In genomic region chr10:29470355-29470705, GRCh38 we compare ENCODE assay signal across 8 cellular contexts.
DNase-seq lines count a peak whose midpoint lies in the region; FAIRE-seq and TF ChIP-seq lines count a peak whose summit lies in the region.

No MANE protein-coding gene starts in this region.

- DNase-seq in ELF-1 (ENCODE audit: low read depth, low spot score) = peak; percentile 71
- DNase-seq in endothelial cell of umbilical vein (ENCODE audit: low read depth, low spot score) = no peak
- DNase-seq in ovary = peak in 3 of 5 donors; percentile 39 to 58 (median 45)
- DNase-seq in NCI-H1417 treated with DMSO at 0.1 percent for 48 hours (lab: John Stamatoyannopoulos, UW) = no peak
- no peak for DNase-seq in H54 (ENCODE audit: insufficient read length, low spot score)
- no peak for DNase-seq in superior temporal gyrus (ENCODE audit: extremely low spot score)
- DNase-seq in NCI-H345 treated with DMSO at 0.1 percent for 48 hours (lab: John Stamatoyannopoulos, UW; ENCODE audit: unreplicated experiment) = no peak

- TF ChIP-seq CTCF in Loucy (conservative IDR thresholded peaks at IDR 0.05; ENCODE audit: low read length) (peak; percentile 85), endothelial cell of umbilical vein (IDR thresholded peaks at IDR 0.05; ENCODE audit: extremely low read depth in 1 of 2, insufficient read depth in 1 of 2, low read depth in 1 of 2, low read length in 2 of 2) (peak; percentile 35 to 41), ovary (IDR thresholded peaks at IDR 0.05) (peak in 1 of 3 donors; percentile 38)

- no peak overlapping the region for H3K4me3 ChIP-seq in Loucy (ENCODE audit: low read length, poor library complexity, severe bottlenecking)
- no peak overlapping the region for H3K4me3 ChIP-seq in endothelial cell of umbilical vein (replicated peaks in 1 of 3; ENCODE audit: insufficient read depth in 1 of 3, low read depth in 1 of 3, low read length in 3 of 3)
- H3K4me3 ChIP-seq in ovary = no peak overlapping the region

- H3K27ac ChIP-seq in endothelial cell of umbilical vein (ENCODE audit: insufficient read depth, low read depth, low read length) = no peak overlapping the region
- H3K27ac ChIP-seq in ovary = peak overlapping the region; percentile 28 to 59

- POLR2A ChIA-PET in endothelial cell of umbilical vein (lab: Charles Lee) = no interaction called here

- TF ChIP-seq POLR2A in endothelial cell of umbilical vein (IDR thresholded peaks at IDR 0.05; ENCODE audit: low read depth, low read length) (no peak), ovary (IDR thresholded peaks at IDR 0.05) (no peak), H54 (IDR thresholded peaks at IDR 0.05; ENCODE audit: low read depth, low read length) (no peak)

- H3K36me3 ChIP-seq in Loucy (ENCODE audit: insufficient read depth, low read length) (peaks cover 4% of the 10 kb centered on the region; the same call in 1 of the 2 replicates), endothelial cell of umbilical vein (ENCODE audit: control insufficient read depth in 2 of 2, extremely low read depth in 1 of 2, insufficient read depth in 2 of 2, low read length in 2 of 2) (peaks cover 10 to 32% of the 10 kb centered on the region in 2 experiments), ovary (no peaks in the 10 kb centered on the region)

- no peaks in the 10 kb centered on the region for H3K9me2 ChIP-seq in Loucy (replicated peaks; ENCODE audit: low read depth, low read length)

- H3K4me1 ChIP-seq in Loucy (ENCODE audit: insufficient read depth, low read length, poor library complexity, severe bottlenecking) (peaks cover 17% of the 10 kb centered on the region), endothelial cell of umbilical vein (ENCODE audit: control insufficient read depth, extremely low read depth, insufficient read depth, low read length) (peaks cover 3% of the 10 kb centered on the region), ovary (ENCODE audit: insufficient read depth) (peaks cover 8% of the 10 kb centered on the region)

- H2AFZ ChIP-seq in Loucy (ENCODE audit: low read length) = no peak overlapping the region
- no peak overlapping the region for H2AFZ ChIP-seq in endothelial cell of umbilical vein (ENCODE audit: low read depth, low read length)

- peak overlapping the region; percentile 19 for H3K9ac ChIP-seq in Loucy (ENCODE audit: low read depth, low read length, poor library complexity, severe bottlenecking)
- no peak overlapping the region for H3K9ac ChIP-seq in endothelial cell of umbilical vein (replicated peaks; ENCODE audit: extremely low read depth, insufficient read depth, low read length)

- no peak for TF ChIP-seq EP300 in ovary (IDR thresholded peaks at IDR 0.05)

- no peaks in the 10 kb centered on the region for H3K27me3 ChIP-seq in Loucy (ENCODE audit: insufficient read depth, low read length, poor library complexity, severe bottlenecking)
- H3K27me3 ChIP-seq in endothelial cell of umbilical vein (ENCODE audit: control insufficient read depth in 2 of 2, insufficient read depth in 2 of 2, low read length in 2 of 2) = no peaks in the 10 kb centered on the region
- no peaks in the 10 kb centered on the region for H3K27me3 ChIP-seq in ovary

- dilution Hi-C loops in endothelial cell of umbilical vein (cut with MboI; ENCODE audit: extremely low pct_ligation_motif_present, low sequenced_read_pairs) = no loop called here

- H4K20me1 ChIP-seq in Loucy (ENCODE audit: insufficient read depth, low read length, poor library complexity, severe bottlenecking) (no peaks in the 10 kb centered on the region), endothelial cell of umbilical vein (replicated peaks; ENCODE audit: control insufficient read depth, extremely low read depth, insufficient read depth, low read length) (no peaks in the 10 kb centered on the region)

- no TSS peak for BruUV-seq in endothelial cell of umbilical vein (replicated peaks; lab: Mats Ljungman, UMichigan)

- CTCF ChIA-PET in endothelial cell of umbilical vein (lab: Charles Lee) = interaction anchor here (1.5 kb wide), 1 partner anchor 12 kb away, joined by 4 read pairs; no protein-coding TSS in a partner anchor

- H3F3A ChIP-seq in Loucy (ENCODE audit: low read depth) = no peaks in the 10 kb centered on the region; the same call in 1 of the 2 replicates

- H3K9me3 ChIP-seq in Loucy (ENCODE audit: insufficient read depth, low read depth, low read length) (no peaks in the 10 kb centered on the region), endothelial cell of umbilical vein (replicated peaks; ENCODE audit: control insufficient read depth, insufficient read depth, low read length) (no peaks in the 10 kb centered on the region), ovary (no peaks in the 10 kb centered on the region)

- no peaks in the 10 kb centered on the region for H3K9me1 ChIP-seq in endothelial cell of umbilical vein (replicated peaks; ENCODE audit: control insufficient read depth, extremely low read depth, insufficient read depth, low read length)

- H3K4me2 ChIP-seq in Loucy (ENCODE audit: low read depth, low read length, poor library complexity, severe bottlenecking) = no peak overlapping the region
- no peak overlapping the region for H3K4me2 ChIP-seq in endothelial cell of umbilical vein (ENCODE audit: insufficient read depth, low read length)

- H3K79me2 ChIP-seq in Loucy (ENCODE audit: insufficient read depth, low read length) = no peaks in the 10 kb centered on the region
- no peaks in the 10 kb centered on the region for H3K79me2 ChIP-seq in endothelial cell of umbilical vein (ENCODE audit: control insufficient read depth, insufficient read depth, low read length)

- intact Hi-C loops in endothelial cell of umbilical vein (cut with micrococcal nuclease) = no loop called here
- intact Hi-C loops in ovary (cut with DNase I) = no loop called here

- FAIRE-seq in endothelial cell of umbilical vein (lab: Jason Lieb, UNC) (no peak), H54 (lab: Jason Lieb, UNC) (no peak)

- 75 to 81% (median 77%) methylated on average over 16 of the region's 16 CpGs for WGBS in ovary, 3 donors

TF ChIP-seq in endothelial cell of umbilical vein, 7 proteins besides CTCF, POLR2A, EP300 and RAD21:
- TF ChIP-seq JUN (IDR thresholded peaks at IDR 0.05; ENCODE audit: borderline replicate concordance, insufficient read depth, insufficient read length, low read depth) = no peak
- TF ChIP-seq EZH2 (IDR thresholded peaks at IDR 0.05; ENCODE audit: borderline replicate concordance, low read depth, low read length, severe bottlenecking) = no peak
- TF ChIP-seq MYC (IDR thresholded peaks at IDR 0.05; ENCODE audit: low read depth, low read length) = no peak
- TF ChIP-seq GATA2 (IDR thresholded peaks at IDR 0.05; ENCODE audit: insufficient read depth, insufficient read length, low read depth, low read length) = no peak
- no peak for TF ChIP-seq FOS (IDR thresholded peaks at IDR 0.05; ENCODE audit: borderline replicate concordance, insufficient read depth, low read length)
- no peak for TF ChIP-seq POLR2AphosphoS5 (IDR thresholded peaks at IDR 0.05; ENCODE audit: insufficient read depth, low read depth, low read length)
- no peak for TF ChIP-seq MAX (IDR thresholded peaks at IDR 0.05; ENCODE audit: insufficient read depth, insufficient read length)

Comparison
In these comparisons a context has a peak if more than half of its experiments do, and no peak if none do; other contexts are left out.
1. DNase-seq: peak in ELF-1 (single experiment) and ovary (3 of 5); none in endothelial cell of umbilical vein (single experiment), NCI-H1417 treated with DMSO at 0.1 percent for 48 hours (single experiment), H54 (single experiment), superior temporal gyrus (single experiment) and NCI-H345 treated with DMSO at 0.1 percent for 48 hours (single experiment).